15 cellular contexts compared by ENCODE assay signal in genomic region chr3:47758261-47759025, GRCh38. TPM values are rescaled to one million over a fixed set of nuclear protein-coding genes. Genes with fewer than 3 reads are reported as not detected.
DNase-seq lines count a peak whose midpoint lies in the region; ATAC-seq and TF ChIP-seq lines count a peak whose summit lies in the region.
"Had no signal": no experiment of that assay in that cellular context is flagged by ENCODE, and none has a peak within 500 bp of the region (broad histone marks: within the 10 kb centered on the region; RNA-seq: fewer than 3 reads in every experiment).

No MANE protein-coding gene starts in this region.

- BruUV-seq in MCF 10A (replicated peaks; lab: Mats Ljungman, UMichigan), result no TSS peak

- H3K9me3 Mint-ChIP-seq in MCF 10A (ENCODE audit: unreplicated experiment), result no peaks in the 10 kb centered on the region
- H3K9me3 Mint-ChIP-seq: CD4-positive, alpha-beta T cell had no signal

- H3K27me3 ChIP-seq in breast epithelium, result no peaks in the 10 kb centered on the region
- H3K27me3 ChIP-seq in right lobe of liver, result no peaks in the 10 kb centered on the region
- H3K27me3 ChIP-seq in right cardiac atrium (ENCODE audit: control insufficient read depth, insufficient read depth), result no peaks in the 10 kb centered on the region
- H3K27me3 ChIP-seq in body of pancreas, result no peaks in the 10 kb centered on the region
- H3K27me3 ChIP-seq: BLaER1 treated with 17β-estradiol and CSF1 and Interleukin-3, amounts not matched to agents 10 nM and 100 nM had no signal

- H3K27ac Mint-ChIP-seq in MCF 10A (ENCODE audit: low read depth, unreplicated experiment), result no peak overlapping the region
- H3K27ac Mint-ChIP-seq: CD4-positive, alpha-beta T cell had no signal

- no peaks in the 10 kb centered on the region for H3K36me3 ChIP-seq in breast epithelium
- H3K36me3 ChIP-seq in right lobe of liver, result no peaks in the 10 kb centered on the region
- H3K36me3 ChIP-seq in body of pancreas (replicated peaks in 1 of 2; ENCODE audit: insufficient read depth in 1 of 2, low read depth in 2 of 2), result peaks cover 0 to 4% of the 10 kb centered on the region in 2 donors

- H3K4me3 Mint-ChIP-seq in MCF 10A (ENCODE audit: unreplicated experiment), result no peak overlapping the region
- H3K4me3 Mint-ChIP-seq: CD4-positive, alpha-beta T cell had no signal

- CTCF ChIA-PET in MCF 10A (lab: Yijun Ruan, JAX), result interaction anchor here (0.6 kb wide), 1 partner anchor 22 kb away, joined by 3 read pairs; no protein-coding TSS in a partner anchor

- WGBS in right lobe of liver (ENCODE audit: insufficient coverage, low coverage, low lambda C conversion rate, missing lambda C conversion rate), result 48% methylated on average over 11 of the region's 14 CpGs
- 83% methylated on average over 14 of the region's 14 CpGs for WGBS in right cardiac atrium
- WGBS in body of pancreas, 2 donors, result 90 to 91% methylated on average over 14 of the region's 14 CpGs

- ATAC-seq in right lobe of liver (peak; percentile 68 to 80 (median 78)), right cardiac atrium (no peak), body of pancreas (no peak)

- peak; percentile 15 for DNase-seq in MCF 10A (ENCODE audit: unreplicated experiment)
- no peak for DNase-seq in breast epithelium (ENCODE audit: low spot score in 2 of 2)
- peak; percentile 29 to 60 (median 56) for DNase-seq in right lobe of liver
- no peak for DNase-seq in stimulated activated CD4-positive, alpha-beta T cell treated with anti-CD3 and anti-CD28 coated beads, Interleukin-4, amount 100 ng/mL, for 1 hour
- no peak for DNase-seq in NCI-H128 (lab: John Stamatoyannopoulos, UW; ENCODE audit: unreplicated experiment)
- DNase-seq in right cardiac atrium, result no peak
- DNase-seq in body of pancreas, result no peak
- DNase-seq: ACHN; Calu3; CD4-positive, alpha-beta T cell; DMS 273 treated with DMSO at 0.1 percent for 48 hours; GM23248; H7 had no signal

- H3K27me3 Mint-ChIP-seq in MCF 10A (ENCODE audit: insufficient read depth, unreplicated experiment), result no peaks in the 10 kb centered on the region
- H3K27me3 Mint-ChIP-seq: CD4-positive, alpha-beta T cell had no signal

- H3K36me3 Mint-ChIP-seq in MCF 10A (ENCODE audit: insufficient read depth, unreplicated experiment), result peaks cover 52% of the 10 kb centered on the region

- POLR2A ChIA-PET in MCF 10A (lab: Yijun Ruan, JAX), result interaction anchor here (0.5 to 1.2 kb wide), 3 partner anchors 21 to 243 kb away, joined by 3 to 11 read pairs (median 3); no protein-coding TSS in a partner anchor

- TF ChIP-seq CTCF in MCF 10A (IDR thresholded peaks at IDR 0.05; ENCODE audit: unreplicated experiment) (no peak), breast epithelium (IDR thresholded peaks at IDR 0.05) (no peak), VCaP (conservative IDR thresholded peaks at IDR 0.05) (no peak), right lobe of liver (IDR thresholded peaks at IDR 0.05) (no peak), body of pancreas (IDR thresholded peaks at IDR 0.05) (no peak)

- H3K9me3 ChIP-seq in breast epithelium, result no peaks in the 10 kb centered on the region
- H3K9me3 ChIP-seq in right lobe of liver, result no peaks in the 10 kb centered on the region
- no peaks in the 10 kb centered on the region for H3K9me3 ChIP-seq in right cardiac atrium (ENCODE audit: control insufficient read depth, low read length)
- no peaks in the 10 kb centered on the region for H3K9me3 ChIP-seq in body of pancreas

- TF ChIP-seq POLR2A in breast epithelium (IDR thresholded peaks at IDR 0.05) (no peak), right lobe of liver (IDR thresholded peaks at IDR 0.05) (no peak), body of pancreas (IDR thresholded peaks at IDR 0.05) (no peak)

- H3K4me1 ChIP-seq in breast epithelium, result no peaks in the 10 kb centered on the region
- peaks cover 0 to 41% (median 2%) of the 10 kb centered on the region in 4 donors for H3K4me1 ChIP-seq in right lobe of liver
- H3K4me1 ChIP-seq in right cardiac atrium (ENCODE audit: control insufficient read depth, insufficient read depth, low read length), result no peaks in the 10 kb centered on the region
- H3K4me1 ChIP-seq in body of pancreas, result no peaks in the 10 kb centered on the region
- H3K4me1 ChIP-seq: BLaER1 treated with 17β-estradiol and CSF1 and Interleukin-3, amounts not matched to agents 10 nM and 100 nM had no signal

- H3K27ac ChIP-seq in breast epithelium (no peak overlapping the region), VCaP (peak overlapping the region; percentile 45; the same call in 1 of the 2 replicates), right lobe of liver (peak overlapping the region in 1 of 3 donors; percentile 32), right cardiac atrium (ENCODE audit: low read length) (no peak overlapping the region), body of pancreas (no peak overlapping the region)
- H3K27ac ChIP-seq: BLaER1 treated with 17β-estradiol and CSF1 and Interleukin-3, amounts not matched to agents 10 nM and 100 nM; GM23248 had no signal

- H3K4me3 ChIP-seq in breast epithelium, result no peak overlapping the region
- H3K4me3 ChIP-seq in right lobe of liver, result no peak overlapping the region
- no peak overlapping the region for H3K4me3 ChIP-seq in right cardiac atrium (ENCODE audit: low read length)
- H3K4me3 ChIP-seq in body of pancreas, result no peak overlapping the region
- H3K4me3 ChIP-seq: BLaER1 treated with 17β-estradiol and CSF1 and Interleukin-3, amounts not matched to agents 10 nM and 100 nM; GM23248 had no signal

- intact Hi-C loops in MCF 10A (cut with micrococcal nuclease), result no loop called here
- intact Hi-C loops in breast epithelium (cut with DNase I; ENCODE audit: low total_unique reads), result no loop called here
- intact Hi-C loops in right lobe of liver (cut with DNase I), result no loop called here
- intact Hi-C loops in right cardiac atrium (cut with DNase I), result no loop called here
- intact Hi-C loops in body of pancreas (cut with DNase I), result no loop called here

- peaks cover 10% of the 10 kb centered on the region for H3K4me1 Mint-ChIP-seq in MCF 10A (ENCODE audit: insufficient read depth, unreplicated experiment)

RNA-seq across cellular contexts. Expression of gene SMARCC1, which starts 23.2 kb away (rescaled TPM):
- total RNA-seq in MCF 10A (2022) (59.1 and 77.5 TPM in 2 replicates), breast epithelium (10 to 100 TPM; 27.4 to 63.2 (median 61.9) TPM), right lobe of liver (10 to 100 TPM; 15.6 to 32.0 (median 24.1) TPM), right cardiac atrium (10 to 100 TPM; 28.4 to 30.1 (median 29.0) TPM), body of pancreas (10 to 100 TPM; 25.9 to 34.3 TPM)
- polyA plus RNA-seq in right cardiac atrium, result 7.5 TPM

RNA-seq across cellular contexts. Expression of gene DHX30, which starts 44.5 kb away (rescaled TPM):
- 80.5 and 86.2 TPM in 2 replicates for total RNA-seq in MCF 10A (2022)
- total RNA-seq in breast epithelium, result 10 to 100 TPM; 46.4 to 72.4 (median 68.1) TPM
- 10 to 100 TPM; 20.1 to 40.9 (median 28.7) TPM for total RNA-seq in right lobe of liver
- total RNA-seq in right cardiac atrium, result 10 to 100 TPM; 46.3 to 51.3 (median 51.1) TPM
- polyA plus RNA-seq in right cardiac atrium, result 36.7 TPM
- 10 to 100 TPM; 28.3 to 50.4 TPM for total RNA-seq in body of pancreas

Comparison
In these comparisons a context has a peak if more than half of its experiments do, and no peak if none do; other contexts are left out.
1. DNase-seq: peak in MCF 10A (single experiment) and right lobe of liver (3 of 3); none in breast epithelium (0 of 2), stimulated activated CD4-positive, alpha-beta T cell treated with anti-CD3 and anti-CD28 coated beads, Interleukin-4, amount 100 ng/mL, for 1 hour (single experiment), NCI-H128 (single experiment), right cardiac atrium (0 of 3) and body of pancreas (0 of 4).
2. ATAC-seq: peak in right lobe of liver (4 of 4); none in right cardiac atrium (0 of 2) and body of pancreas (single experiment).